21 cellular contexts compared by ENCODE assay signal in genomic region chrX:45135616-45136015, GRCh38.
"Had no signal": no experiment of that assay in that cellular context is flagged by ENCODE, and none has a peak within 500 bp of the region (broad histone marks: within the 10 kb centered on the region; RNA-seq: fewer than 3 reads in every experiment).

No MANE protein-coding gene starts in this region.

- DNase-seq: effector memory CD8-positive, alpha-beta T cell; gastrocnemius medialis; heart right ventricle; left ventricle myocardium inferior; lower lobe of right lung; occipital lobe; pancreas; right cardiac atrium; small intestine; stimulated activated CD4-positive, alpha-beta T cell treated with anti-CD3 and anti-CD28 coated beads, Interleukin-2, amount 100 ng/mL, for 48 hours; stimulated activated naive CD4-positive, alpha-beta T cell treated with Interleukin-2 at 50 U/mL for 16 hours; testis; upper lobe of right lung had no signal

- H3K4me3 ChIP-seq: esophagus muscularis mucosa, gastrocnemius medialis, heart right ventricle, left ventricle myocardium inferior, lower lobe of right lung, pancreas, testis, tibial nerve, upper lobe of right lung, vagina had no signal

- H3K4me1 Mint-ChIP-seq: memory B cell, mesothelial cell of epicardium, nephron had no signal

- H3K36me3 ChIP-seq: esophagus muscularis mucosa, gastrocnemius medialis, heart right ventricle, left ventricle myocardium inferior, lower lobe of right lung, pancreas, tibial nerve, upper lobe of right lung, vagina had no signal

- H3K4me1 ChIP-seq: gastrocnemius medialis, left ventricle myocardium inferior, lower lobe of right lung, pancreas, testis, tibial nerve, upper lobe of right lung, vagina had no signal

- ATAC-seq: effector memory CD8-positive, alpha-beta T cell; gastrocnemius medialis; lower lobe of right lung; pancreas; upper lobe of right lung had no signal

- H3K4me3 Mint-ChIP-seq: effector memory CD8-positive, alpha-beta T cell; memory B cell; mesothelial cell of epicardium; nephron had no signal

- H3K36me3 Mint-ChIP-seq: memory B cell, mesothelial cell of epicardium had no signal

- H3K27ac Mint-ChIP-seq: effector memory CD8-positive, alpha-beta T cell; memory B cell; mesothelial cell of epicardium; nephron; progenitor cell of endocrine pancreas had no signal

- H3K27ac ChIP-seq: epithelial cell of prostate, gastrocnemius medialis, lower lobe of right lung, pancreas, testis, upper lobe of right lung, vagina had no signal

- H3K9me3 Mint-ChIP-seq: effector memory CD8-positive, alpha-beta T cell had no signal

- H3K27me3 ChIP-seq: esophagus muscularis mucosa, gastrocnemius medialis, pancreas, testis, tibial nerve, upper lobe of right lung, vagina had no signal

- H3K9me3 ChIP-seq: esophagus muscularis mucosa, gastrocnemius medialis, heart right ventricle, left ventricle myocardium inferior, lower lobe of right lung, pancreas, testis, tibial nerve, upper lobe of right lung, vagina had no signal

- H3K27me3 Mint-ChIP-seq: effector memory CD8-positive, alpha-beta T cell; progenitor cell of endocrine pancreas had no signal
